Comparison of ENCODE assay signal across 12 cellular contexts in genomic region chr11:76237041-76237649, GRCh38. TPM values are rescaled to one million over a fixed set of nuclear protein-coding genes. Genes with fewer than 3 reads are reported as not detected.
DNase-seq lines count a peak whose midpoint lies in the region; ATAC-seq and TF ChIP-seq lines count a peak whose summit lies in the region.
"Had no signal": no experiment of that assay in that cellular context is flagged by ENCODE, and none has a peak within 500 bp of the region (broad histone marks: within the 10 kb centered on the region; RNA-seq: fewer than 3 reads in every experiment).

No MANE protein-coding gene starts in this region.

- no peak overlapping the region for H3K27ac Mint-ChIP-seq in activated naive CD4-positive, alpha-beta T cell treated with anti-CD3 and anti-CD28 coated beads, Interleukin-2, amount 10 ng/mL, durations not matched to agents 7 days and 5 days

- intact Hi-C loops in PC-3 (cut with micrococcal nuclease), result no loop called here

- no peak overlapping the region for H3K27ac ChIP-seq in PC-3 (ENCODE audit: low read length)
- peak overlapping the region; percentile 89 for H3K27ac ChIP-seq in hepatocyte
- H3K27ac ChIP-seq in temporal lobe (ENCODE audit: low read depth, low read length), result peak overlapping the region; percentile 36
- no peak overlapping the region for H3K27ac ChIP-seq in Peyer's patch

- no peak for TF ChIP-seq POLR2A in Peyer's patch (IDR thresholded peaks at IDR 0.05)

- no peak for DNase-seq in activated naive CD4-positive, alpha-beta T cell treated with anti-CD3 and anti-CD28 coated beads, Interleukin-2, amount 10 ng/mL, durations not matched to agents 7 days and 5 days
- DNase-seq in activated naive CD4-positive, alpha-beta T cell treated with anti-CD3 and anti-CD28 coated beads, Interleukin-2, amount 50 U/mL, for 16 hours, result no peak
- no peak for DNase-seq in PC-3
- DNase-seq in hepatocyte (ENCODE audit: low spot score), result no peak
- no peak for DNase-seq in NCI-H82 treated with DMSO at 0.1 percent for 48 hours (lab: John Stamatoyannopoulos, UW; ENCODE audit: unreplicated experiment)
- DNase-seq in GM19240 (ENCODE audit: insufficient read length, low spot score), result no peak
- DNase-seq in Peyer's patch, result no peak
- DNase-seq: NCI-H1048; stimulated activated naive CD4-positive, alpha-beta T cell treated with Interleukin-2 at 50 U/mL for 16 hours had no signal

- H3K36me3 Mint-ChIP-seq in activated naive CD4-positive, alpha-beta T cell treated with anti-CD3 and anti-CD28 coated beads, Interleukin-2, amount 10 ng/mL, durations not matched to agents 7 days and 5 days, result peaks cover 7% of the 10 kb centered on the region

- no peak for ATAC-seq in PC-3
- ATAC-seq: GM12878 had no signal

- peaks cover 43% of the 10 kb centered on the region for H3K4me1 Mint-ChIP-seq in activated naive CD4-positive, alpha-beta T cell treated with anti-CD3 and anti-CD28 coated beads, Interleukin-2, amount 10 ng/mL, durations not matched to agents 7 days and 5 days

- H3K79me2 ChIP-seq in PC-3 (ENCODE audit: low read length) (no peaks in the 10 kb centered on the region), hepatocyte (no peaks in the 10 kb centered on the region)
- H3K79me2 ChIP-seq: parathyroid adenoma had no signal

- H3K4me3 Mint-ChIP-seq in activated naive CD4-positive, alpha-beta T cell treated with anti-CD3 and anti-CD28 coated beads, Interleukin-2, amount 10 ng/mL, durations not matched to agents 7 days and 5 days, result peak overlapping the region; percentile 89

- 90% methylated on average over 8 of the region's 8 CpGs for WGBS in hepatocyte (ENCODE audit: low lambda C conversion rate, missing lambda C conversion rate)

- H2AFZ ChIP-seq in PC-3 (ENCODE audit: low read length), result peak overlapping the region; percentile 97
- no peak overlapping the region for H2AFZ ChIP-seq in hepatocyte

- H4K20me1 ChIP-seq in PC-3 (ENCODE audit: low read length), result no peaks in the 10 kb centered on the region
- no peaks in the 10 kb centered on the region for H4K20me1 ChIP-seq in hepatocyte (ENCODE audit: insufficient read depth, poor library complexity, severe bottlenecking)

- H3K4me1 ChIP-seq in PC-3 (ENCODE audit: insufficient read depth, low read length), result peaks cover 15% of the 10 kb centered on the region
- no peaks in the 10 kb centered on the region for H3K4me1 ChIP-seq in hepatocyte (ENCODE audit: insufficient read depth)
- peaks cover 0 to 19% (median 6%) of the 10 kb centered on the region in 4 donors for H3K4me1 ChIP-seq in Peyer's patch
- H3K4me1 ChIP-seq: parathyroid adenoma had no signal

- H3K9ac ChIP-seq in PC-3 (ENCODE audit: low read length), result no peak overlapping the region
- H3K9ac ChIP-seq: parathyroid adenoma had no signal

- no TSS peak for BruUV-seq in PC-3 (replicated peaks; lab: Mats Ljungman, UMichigan)

- H3K27me3 Mint-ChIP-seq in activated naive CD4-positive, alpha-beta T cell treated with anti-CD3 and anti-CD28 coated beads, Interleukin-2, amount 10 ng/mL, durations not matched to agents 7 days and 5 days, result peaks cover 86% of the 10 kb centered on the region

- TF ChIP-seq CTCF in PC-3 (conservative IDR thresholded peaks at IDR 0.05; ENCODE audit: low read depth, low read length), result no peak
- TF ChIP-seq CTCF in hepatocyte (IDR thresholded peaks at IDR 0.05; ENCODE audit: poor library complexity), result no peak
- TF ChIP-seq CTCF in Peyer's patch (IDR thresholded peaks at IDR 0.05), result no peak

- no peaks in the 10 kb centered on the region for H3K9me2 ChIP-seq in PC-3 (replicated peaks; ENCODE audit: low read length)
- no peaks in the 10 kb centered on the region for H3K9me2 ChIP-seq in hepatocyte (replicated peaks; ENCODE audit: insufficient read depth)

- CTCF ChIA-PET in activated naive CD4-positive, alpha-beta T cell treated with anti-CD3 and anti-CD28 coated beads, Interleukin-2, amount 10 ng/mL, durations not matched to agents 7 days and 5 days (lab: Charles Lee), result interaction anchor here (11.0 kb wide), 1 partner anchor 28 kb away, joined by 106 read pairs; the partner anchor contains the start of gene WNT11
- CTCF ChIA-PET in PC-3 (lab: Charles Lee), result interaction anchor here (1.3 kb wide), 1 partner anchor 29 kb away, joined by 3 read pairs; no protein-coding TSS in a partner anchor

- no peaks in the 10 kb centered on the region for H3K27me3 ChIP-seq in PC-3 (ENCODE audit: low read length)
- no peaks in the 10 kb centered on the region for H3K27me3 ChIP-seq in hepatocyte
- H3K27me3 ChIP-seq in Peyer's patch, result no peaks in the 10 kb centered on the region

- POLR2A ChIA-PET in PC-3 (lab: Charles Lee; ENCODE audit: unreplicated experiment), result no interaction called here

- no peaks in the 10 kb centered on the region for H3K9me3 Mint-ChIP-seq in activated naive CD4-positive, alpha-beta T cell treated with anti-CD3 and anti-CD28 coated beads, Interleukin-2, amount 10 ng/mL, durations not matched to agents 7 days and 5 days

- no peaks in the 10 kb centered on the region for H3F3A ChIP-seq in PC-3 (ENCODE audit: low read length, unreplicated experiment)

- H3K4me2 ChIP-seq in PC-3 (ENCODE audit: low read length) (peak overlapping the region; percentile 83), hepatocyte (peak overlapping the region; percentile 77)

- peak overlapping the region; percentile 89 for H3K4me3 ChIP-seq in PC-3 (ENCODE audit: low read length)
- H3K4me3 ChIP-seq in hepatocyte, result no peak overlapping the region
- peak overlapping the region in 1 of 4 donors; percentile 90 for H3K4me3 ChIP-seq in Peyer's patch

- no peaks in the 10 kb centered on the region for H3K36me3 ChIP-seq in PC-3 (ENCODE audit: low read depth, low read length)
- H3K36me3 ChIP-seq in hepatocyte (replicated peaks; ENCODE audit: insufficient read depth, low read depth), result no peaks in the 10 kb centered on the region
- H3K36me3 ChIP-seq in Peyer's patch, result no peaks in the 10 kb centered on the region

- H3K9me3 ChIP-seq in PC-3 (ENCODE audit: low read length) (no peaks in the 10 kb centered on the region), hepatocyte (ENCODE audit: low read depth) (no peaks in the 10 kb centered on the region), Peyer's patch (no peaks in the 10 kb centered on the region)

RNA-seq across cellular contexts. Expression of gene WNT11, which starts 30.8 kb away (rescaled TPM):
- total RNA-seq in PC-3 (2014; rRNA removed), result 0.40 and 1.6 TPM in 2 replicates
- 13.2 and 16.4 TPM in 2 replicates for total RNA-seq in hepatocyte
- 13.1 and 19.1 TPM in 2 replicates for polyA plus RNA-seq in hepatocyte
- 6.4 TPM for total RNA-seq in temporal lobe
- total RNA-seq in Peyer's patch, result 1 to 10 TPM; 6.6 to 7.5 (median 6.9) TPM
- total RNA-seq: GM12878 had no signal

Comparison
In these comparisons a context has a peak if more than half of its experiments do, and no peak if none do; other contexts are left out.
1. H3K27ac ChIP-seq: peak in hepatocyte (single experiment) and temporal lobe (single experiment); none in PC-3 (single experiment) and Peyer's patch (0 of 4).